Comparison of ENCODE assay signal across 1 cellular context in genomic region chr20:48828734-48829460, GRCh38.
TF ChIP-seq lines count a peak whose summit lies in the region.

No MANE protein-coding gene starts in this region.

TF ChIP-seq in GM23338, 12 proteins besides CTCF, POLR2A, EP300 and RAD21 (continued from another document):
- TF ChIP-seq REST (IDR thresholded peaks at IDR 0.05; ENCODE audit: unreplicated experiment) (no peak), POLR2AphosphoS5 (IDR thresholded peaks at IDR 0.05; ENCODE audit: low read depth) (no peak)
